ENCODE assay signal across 27 cellular contexts in genomic region chr10:4926400-4926799, GRCh38.
"Had no signal": no experiment of that assay in that cellular context is flagged by ENCODE, and none has a peak within 500 bp of the region (broad histone marks: within the 10 kb centered on the region; RNA-seq: fewer than 3 reads in every experiment).

No MANE protein-coding gene starts in this region.

- H3K27ac ChIP-seq: stomach, suprapubic skin, testis, thoracic aorta, thyroid gland, tibial artery, tibial nerve, transverse colon, upper lobe of left lung, upper lobe of right lung, uterus, vagina had no signal

- H3K36me3 ChIP-seq: stomach, suprapubic skin, thoracic aorta, thyroid gland, tibial artery, transverse colon, upper lobe of left lung, upper lobe of right lung, uterus, vagina had no signal

- ATAC-seq: stimulated activated effector memory CD8-positive, alpha-beta T cell treated with anti-CD3 and anti-CD28 coated beads, Interleukin-12 subunit alpha, Interleukin-12 subunit beta, amount 100 ng/mL, for 72 hours; stimulated activated memory B cell treated with anti-CD40 and anti-IgM and Interleukin-4, amounts not matched to agents 10 μg/mL and 1 μg/mL and 100 μg/mL, for 72 hours; stimulated activated naive B cell treated with anti-CD40 and anti-IgM and Interleukin-4, amounts not matched to agents 10 μg/mL and 1 μg/mL and 100 μg/mL, for 72 hours; stimulated activated naive CD8-positive, alpha-beta T cell treated with anti-CD3 and anti-CD28 coated beads, Interleukin-15, amount 100 ng/mL, for 72 hours; stimulated activated naive CD8-positive, alpha-beta T cell treated with anti-CD3 and anti-CD28 coated beads, Interleukin-15, Interleukin-2, amounts not matched to agents 100 U/mL and 50 U/mL, for 24 hours; upper lobe of right lung had no signal

- H3K4me1 ChIP-seq: suprapubic skin, thyroid gland, tibial artery, tibial nerve, transverse colon, upper lobe of left lung, upper lobe of right lung, uterus, vagina had no signal

- H3K27me3 ChIP-seq: stomach, suprapubic skin, testis, thyroid gland, tibial artery, tibial nerve, transverse colon, upper lobe of left lung, upper lobe of right lung, uterus, vagina had no signal

- DNase-seq: stimulated activated CD4-positive, alpha-beta T cell treated with anti-CD3 and anti-CD28 coated beads, Interleukin-2, amount 100 ng/mL, for 48 hours; stimulated activated CD4-positive, alpha-beta T cell treated with anti-CD3 and anti-CD28 coated beads, Interleukin-4, amount 100 ng/mL, for 1 hour; stimulated activated CD4-positive, alpha-beta T cell treated with anti-CD3 and anti-CD28 coated beads, Interleukin-4, amount 100 ng/mL, for 24 hours; stimulated activated CD4-positive, alpha-beta T cell treated with anti-CD3 and anti-CD28 coated beads, Interleukin-4, amount 100 ng/mL, for 4 hours; stimulated activated CD8-positive, alpha-beta memory T cell treated with anti-CD3 and anti-CD28 coated beads, Interleukin-4, amount 100 ng/mL, for 48 hours; stimulated activated naive B cell treated with anti-CD40 and anti-IgM and Interleukin-4, amounts not matched to agents 10 μg/mL and 1 μg/mL and 100 μg/mL, for 72 hours; stimulated activated naive CD4-positive, alpha-beta T cell; stimulated activated naive CD4-positive, alpha-beta T cell treated with Interleukin-2 at 50 U/mL for 16 hours; stimulated activated naive CD8-positive, alpha-beta T cell treated with anti-CD3 and anti-CD28 coated beads, Interleukin-15, amount 100 ng/mL, for 72 hours; stimulated activated naive CD8-positive, alpha-beta T cell treated with anti-CD3 and anti-CD28 coated beads, Interleukin-15, Interleukin-2, amounts not matched to agents 100 U/mL and 50 U/mL, for 24 hours; stomach; substantia nigra; testis; thyroid gland; tibial artery; transverse colon; trophoblast cell; upper lobe of left lung; upper lobe of right lung; uterus had no signal

- H3K9me3 ChIP-seq: suprapubic skin, testis, thyroid gland, upper lobe of right lung, vagina had no signal

- FAIRE-seq: urothelium cell line had no signal

- H3K4me3 ChIP-seq: stomach, suprapubic skin, testis, thoracic aorta, thyroid gland, tibial artery, tibial nerve, transverse colon, upper lobe of left lung, upper lobe of right lung, uterus, vagina had no signal
